11 cellular contexts compared by ENCODE assay signal in genomic region chr2:164504253-164504652, GRCh38.
A peak's percentile ranks its signal among the peaks of the same experiment; 100 is the strongest.
DNase-seq lines count a peak whose midpoint lies in the region; ATAC-seq and TF ChIP-seq lines count a peak whose summit lies in the region.
"Had no signal": no experiment of that assay in that cellular context is flagged by ENCODE, and none has a peak within 500 bp of the region (broad histone marks: within the 10 kb centered on the region; RNA-seq: fewer than 3 reads in every experiment).

No MANE protein-coding gene starts in this region.

- DNase-seq in NCI-H146 (lab: John Stamatoyannopoulos, UW) (peak; percentile 8), NCI-H146 treated with DMSO at 0.1 percent for 48 hours (lab: John Stamatoyannopoulos, UW; ENCODE audit: unreplicated experiment) (no peak), M059J (ENCODE audit: low read depth) (peak; percentile 20), epithelial cell of proximal tubule (ENCODE audit: low read depth) (no peak), renal cortical epithelial cell (ENCODE audit: low read depth) (peak; percentile 38)
- no peak for DNase-seq in effector memory CD8-positive, alpha-beta T cell
- DNase-seq: activated B cell treated with CpG ODN at 0.5 μM for 24 hours, activated gamma-delta T cell had no signal

- no peak overlapping the region for H3K4me3 ChIP-seq in epithelial cell of proximal tubule (ENCODE audit: low read depth, low read length)
- H3K4me3 ChIP-seq: smooth muscle cell had no signal

- H3K4me3 Mint-ChIP-seq in effector memory CD8-positive, alpha-beta T cell: no peak overlapping the region
- H3K4me3 Mint-ChIP-seq: activated B cell treated with CpG ODN at 0.5 μM for 24 hours had no signal

- no peak overlapping the region for H3K27ac Mint-ChIP-seq in effector memory CD8-positive, alpha-beta T cell
- H3K27ac Mint-ChIP-seq: activated B cell treated with CpG ODN at 0.5 μM for 24 hours had no signal

- no peaks in the 10 kb centered on the region for H3K4me1 Mint-ChIP-seq in effector memory CD8-positive, alpha-beta T cell (ENCODE audit: low read depth in 2 of 2)
- H3K4me1 Mint-ChIP-seq: activated B cell treated with CpG ODN at 0.5 μM for 24 hours had no signal

- H3K27me3 Mint-ChIP-seq in effector memory CD8-positive, alpha-beta T cell: no peaks in the 10 kb centered on the region

- peaks cover 0 to 1% of the 10 kb centered on the region in 2 donors for H3K9me3 Mint-ChIP-seq in effector memory CD8-positive, alpha-beta T cell

- ATAC-seq in HG02981 (IDR thresholded peaks at IDR 0.05; ENCODE audit: unreplicated experiment) (no peak), GM19351 (IDR thresholded peaks at IDR 0.05; ENCODE audit: unreplicated experiment) (no peak)
- no peak for ATAC-seq in effector memory CD8-positive, alpha-beta T cell (replicated peaks)

- H3K36me3 Mint-ChIP-seq in effector memory CD8-positive, alpha-beta T cell (ENCODE audit: insufficient read depth): no peaks in the 10 kb centered on the region

- TF ChIP-seq CTCF in epithelial cell of proximal tubule (conservative IDR thresholded peaks at IDR 0.05; ENCODE audit: low read depth, low read length): peak; percentile 77

Comparison
In these comparisons a context has a peak if more than half of its experiments do, and no peak if none do; other contexts are left out.
1. DNase-seq: peak in NCI-H146 (single experiment), M059J (single experiment) and renal cortical epithelial cell (single experiment); none in NCI-H146 treated with DMSO at 0.1 percent for 48 hours (single experiment), epithelial cell of proximal tubule (single experiment) and effector memory CD8-positive, alpha-beta T cell (0 of 3).